Comparison of ENCODE assay signal across 9 cellular contexts in the genomic region with DNA sequence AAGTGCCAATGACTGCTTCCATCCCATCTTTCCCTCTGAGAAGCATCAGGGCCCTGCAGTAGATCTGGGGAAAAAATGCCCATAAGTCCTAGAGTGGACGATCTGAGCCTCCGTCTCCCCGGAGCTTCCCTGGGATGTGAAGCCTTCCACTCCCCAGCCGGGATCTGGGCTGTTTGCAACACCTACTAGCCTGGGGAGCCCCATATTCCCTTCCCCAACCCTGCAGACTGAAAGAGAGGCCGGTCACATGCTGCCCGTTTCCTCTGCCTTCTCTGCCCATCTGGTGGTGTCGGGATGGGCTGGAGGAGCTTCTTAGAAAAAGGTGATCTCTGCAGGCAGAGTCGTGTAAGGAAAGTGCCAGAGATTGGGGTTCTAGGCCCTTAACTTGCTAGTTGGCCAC. TPM values are rescaled to one million over a fixed set of nuclear protein-coding genes. Genes with fewer than 3 reads are reported as not detected.
DNase-seq lines count a peak whose midpoint lies in the region; ATAC-seq and TF ChIP-seq lines count a peak whose summit lies in the region.
"Had no signal": no experiment of that assay in that cellular context is flagged by ENCODE, and none has a peak within 500 bp of the region (broad histone marks: within the 10 kb centered on the region; RNA-seq: fewer than 3 reads in every experiment).

No MANE protein-coding gene starts in this region.

- in situ Hi-C loops in IMR-90 (cut with MboI; ENCODE audit: low sequenced_read_pairs) = no loop called here

- no peaks in the 10 kb centered on the region for H3K27me3 ChIP-seq in CD4-positive, alpha-beta T cell (ENCODE audit: control insufficient read depth, insufficient read depth, low read length)
- no peaks in the 10 kb centered on the region for H3K27me3 ChIP-seq in IMR-90 (ENCODE audit: control insufficient read depth, insufficient read depth, low read length)
- no peaks in the 10 kb centered on the region for H3K27me3 ChIP-seq in neural cell (ENCODE audit: insufficient read depth, low read depth, low read length)

- intact Hi-C loops in CD4-positive, alpha-beta T cell (cut with DNase I, micrococcal nuclease) = loop anchor here (2.0 to 10.0 kb wide), 5 partner anchors 18 to 145 kb away; a partner anchor contains a TSS
- intact Hi-C loops in IMR-90 (cut with micrococcal nuclease) = loop anchor here (2.0 kb wide), 1 partner anchor 40 kb away; a partner anchor contains a TSS

- no peak overlapping the region; the same call in 1 of the 2 replicates for H2BK120ac ChIP-seq in IMR-90 (ENCODE audit: low read depth, low read length)

- no peak overlapping the region for H3K56ac ChIP-seq in IMR-90 (ENCODE audit: extremely low read depth, insufficient read depth, low read length)

- no peaks in the 10 kb centered on the region for H3K79me2 ChIP-seq in neural cell (replicated peaks; ENCODE audit: insufficient read depth, low read length)

- DNase-seq in CD4-positive, alpha-beta T cell = no peak
- DNase-seq in IMR-90 (no peak), coronary artery (ENCODE audit: low spot score) (no peak), Kasumi-1 (lab: John Stamatoyannopoulos, UW) (no peak), NK-92 (lab: John Stamatoyannopoulos, UW; ENCODE audit: unreplicated experiment) (no peak), NCI-H345 treated with DMSO at 0.1 percent for 48 hours (lab: John Stamatoyannopoulos, UW; ENCODE audit: unreplicated experiment) (no peak)
- DNase-seq: cerebellar nuclear complex had no signal

- dilution Hi-C loops in IMR-90 (cut with HindIII; ENCODE audit: low sequenced_read_pairs, unreplicated experiment) = no loop called here

- H2BK15ac ChIP-seq in IMR-90 (ENCODE audit: low read depth, low read length) = no peak overlapping the region

- peak overlapping the region; percentile 42; the same call in 1 of the 2 replicates for H3K9ac ChIP-seq in IMR-90 (ENCODE audit: low read depth, low read length)
- H3K9ac ChIP-seq in neural cell (ENCODE audit: low read length) = peak overlapping the region; percentile 85

- peak overlapping the region; percentile 79 for H3K27ac Mint-ChIP-seq in CD4-positive, alpha-beta T cell

- no peaks in the 10 kb centered on the region for H3K9me3 ChIP-seq in CD4-positive, alpha-beta T cell (ENCODE audit: control insufficient read depth, low read length)
- H3K9me3 ChIP-seq in IMR-90 (ENCODE audit: control insufficient read depth, insufficient read depth, low read length) = no peaks in the 10 kb centered on the region
- no peaks in the 10 kb centered on the region for H3K9me3 ChIP-seq in neural cell (ENCODE audit: low read length)

- peak overlapping the region; percentile 72; the same call in 1 of the 2 replicates for H3K14ac ChIP-seq in IMR-90 (replicated peaks; ENCODE audit: low read depth, low read length)

- no peak overlapping the region for H2BK20ac ChIP-seq in IMR-90 (ENCODE audit: low read depth, low read length)

- no peak overlapping the region for H3K4ac ChIP-seq in IMR-90 (ENCODE audit: low read depth, low read length)

- no peaks in the 10 kb centered on the region for H3K9me3 Mint-ChIP-seq in CD4-positive, alpha-beta T cell

- 50% methylated on average over 3 of the region's 8 CpGs; no CpG with 5 or more reads in 1 of the 2 experiments for WGBS in IMR-90 (ENCODE audit: extremely low coverage in 2 of 2, insufficient read length in 1 of 2), 2 experiments

- 0 out of 2 replicates have a peak overlapping the region, but pooled peaks have one; percentile 35 for H4K91ac ChIP-seq in IMR-90 (ENCODE audit: insufficient read depth, low read depth, low read length)

- no peak for TF ChIP-seq POLR2A in IMR-90 (IDR thresholded peaks at IDR 0.05; ENCODE audit: low read depth, low read length)

- H3K4me1 ChIP-seq in IMR-90 (ENCODE audit: control insufficient read depth, insufficient read depth, low read length) = peaks cover 6% of the 10 kb centered on the region; the same call in 1 of the 2 replicates

- TF ChIP-seq CTCF in CD4-positive, alpha-beta T cell (IDR thresholded peaks at IDR 0.05) = no peak
- TF ChIP-seq CTCF in IMR-90 (conservative IDR thresholded peaks at IDR 0.05; ENCODE audit: low read depth, low read length) = no peak
- TF ChIP-seq CTCF in coronary artery (IDR thresholded peaks at IDR 0.05) = no peak
- TF ChIP-seq CTCF in neural cell (IDR thresholded peaks at IDR 0.05; ENCODE audit: poor library complexity, severe bottlenecking) = no peak

- H3K4me3 ChIP-seq in IMR-90 (ENCODE audit: insufficient read depth, low read depth, low read length) = no peak overlapping the region; the same call in 1 of the 2 replicates
- peak overlapping the region; percentile 97 for H3K4me3 ChIP-seq in coronary artery
- H3K4me3 ChIP-seq in neural cell (ENCODE audit: low read length) = peak overlapping the region; percentile 93

- peaks cover 12% of the 10 kb centered on the region; the same call in 1 of the 2 replicates for H3K9me1 ChIP-seq in IMR-90 (ENCODE audit: insufficient read depth, low read length)

- H2BK5ac ChIP-seq in IMR-90 (ENCODE audit: low read depth, low read length, poor library complexity, severe bottlenecking) = no peak overlapping the region

- no peak for ATAC-seq in CD4-positive, alpha-beta T cell (ENCODE audit: poor library complexity)
- ATAC-seq in IMR-90 (ENCODE audit: low read depth) (no peak), HG03565 (IDR thresholded peaks at IDR 0.05; ENCODE audit: unreplicated experiment) (no peak)

- H3F3A ChIP-seq in neural cell (ENCODE audit: insufficient read depth, low read length, poor library complexity, severe bottlenecking) = no peaks in the 10 kb centered on the region

- H2AK9ac ChIP-seq in IMR-90 (replicated peaks; ENCODE audit: low read depth, low read length, poor library complexity) = peak overlapping the region; percentile 85

- H3K4me2 ChIP-seq in IMR-90 (ENCODE audit: low read depth, low read length) = peak overlapping the region; percentile 49
- peak overlapping the region; percentile 62 for H3K4me2 ChIP-seq in neural cell (ENCODE audit: low read length)

- no peak overlapping the region for H4K8ac ChIP-seq in IMR-90 (ENCODE audit: low read depth in 2 of 2, low read length in 2 of 2)

- CTCF ChIA-PET in CD4-positive, alpha-beta T cell (lab: Charles Lee) = interaction anchor here (0.8 to 1.6 kb wide), 2 partner anchors 17 to 41 kb away, joined by 4 read pairs; a partner anchor contains a TSS
- CTCF ChIA-PET in IMR-90 (lab: Yijun Ruan, JAX) = interaction anchor here (0.6 kb wide), 1 partner anchor 53 kb away, joined by 3 read pairs; no protein-coding TSS in a partner anchor

- H3K27me3 Mint-ChIP-seq in CD4-positive, alpha-beta T cell = no peaks in the 10 kb centered on the region

- peaks cover 21 to 29% of the 10 kb centered on the region in 2 experiments for H3K79me1 ChIP-seq in IMR-90 (ENCODE audit: low read depth in 1 of 2, low read length in 2 of 2)

- H3K23ac ChIP-seq in IMR-90 (ENCODE audit: low read depth, low read length) = no peak overlapping the region

- no peak overlapping the region for H3K18ac ChIP-seq in IMR-90 (ENCODE audit: low read depth, low read length)

- POLR2A ChIA-PET in CD4-positive, alpha-beta T cell (lab: Charles Lee) = interaction anchor here (1.0 to 2.7 kb wide), 7 partner anchors 9 to 54 kb away, joined by 3 to 13 read pairs (median 6); a partner anchor contains a TSS
- POLR2A ChIA-PET in IMR-90 (lab: Charles Lee; ENCODE audit: unreplicated experiment) = interaction anchor here (0.6 kb wide), 1 partner anchor 546 kb away, joined by 3 read pairs; no protein-coding TSS in a partner anchor

- TF ChIP-seq RAD21 in IMR-90 (IDR thresholded peaks at IDR 0.05; ENCODE audit: low read length) = no peak
- no peak for TF ChIP-seq RAD21 in neural cell (conservative IDR thresholded peaks at IDR 0.05)

- peak overlapping the region; percentile 92 for H2AFZ ChIP-seq in IMR-90 (replicated peaks; ENCODE audit: low read length, poor library complexity)
- no peak overlapping the region for H2AFZ ChIP-seq in neural cell (ENCODE audit: low read depth, low read length)

- peak overlapping the region; percentile 84 for H3K4me3 Mint-ChIP-seq in CD4-positive, alpha-beta T cell

- TF ChIP-seq EP300 in neural cell (conservative IDR thresholded peaks at IDR 0.05; ENCODE audit: poor library complexity, severe bottlenecking) = no peak

- H3K36me3 ChIP-seq in IMR-90 (ENCODE audit: control insufficient read depth, insufficient read depth, low read length) (peaks cover 4% of the 10 kb centered on the region; the same call in 1 of the 2 replicates), neural cell (ENCODE audit: insufficient read depth, low read length) (no peaks in the 10 kb centered on the region)

- H2AK5ac ChIP-seq in IMR-90 (ENCODE audit: low read depth, low read length) = peak overlapping the region; percentile 26; the same call in 1 of the 2 replicates

- H3K9me2 ChIP-seq in neural cell (ENCODE audit: insufficient read depth, low read length) = no peaks in the 10 kb centered on the region

- no peak overlapping the region for H4K5ac ChIP-seq in IMR-90 (ENCODE audit: low read depth, low read length)

- H4K20me1 ChIP-seq in IMR-90 (ENCODE audit: insufficient read depth, low read length) (no peaks in the 10 kb centered on the region), neural cell (ENCODE audit: insufficient read depth) (no peaks in the 10 kb centered on the region)

- H3K27ac ChIP-seq in CD4-positive, alpha-beta T cell (ENCODE audit: low read depth, low read length) = no peak overlapping the region
- H3K27ac ChIP-seq in IMR-90 (ENCODE audit: insufficient read depth, low read length) (no peak overlapping the region), coronary artery (peak overlapping the region; percentile 17 to 71), neural cell (ENCODE audit: low read length) (peak overlapping the region; percentile 59)

- no TSS peak for BruUV-seq in IMR-90 (replicated peaks; lab: Mats Ljungman, UMichigan)

- H3K4me1 Mint-ChIP-seq in CD4-positive, alpha-beta T cell (ENCODE audit: low read depth) = peaks cover 84% of the 10 kb centered on the region

- H3K36me3 Mint-ChIP-seq in CD4-positive, alpha-beta T cell (ENCODE audit: low read depth) = peaks cover 5% of the 10 kb centered on the region

TF ChIP-seq in IMR-90, 13 proteins besides CTCF, POLR2A, EP300 and RAD21:
- no peak for TF ChIP-seq RFX5 (IDR thresholded peaks at IDR 0.05; ENCODE audit: low read depth, low read length)

TF ChIP-seq in neural cell, 6 proteins besides CTCF, POLR2A, EP300 and RAD21 (continues in another document):
- no peak for TF ChIP-seq TAF1 (IDR thresholded peaks at IDR 0.05; ENCODE audit: low read depth)

RNA-seq across cellular contexts. Expression of a gene that starts 1.1 kb away (rescaled TPM):
- total RNA-seq in CD4-positive, alpha-beta T cell = 10 to 100 TPM; 12.8 to 13.0 TPM
- total RNA-seq in IMR-90 (2012; rRNA removed) = 4.5 and 4.7 TPM in 2 replicates
- polyA plus RNA-seq in IMR-90 (2012; rRNA removed) = 3.1 and 3.2 TPM in 2 replicates
- 1.5 and 3.4 TPM in 2 replicates for polyA plus RNA-seq in IMR-90 (2012; cell fraction: cytosol; rRNA removed)
- polyA plus RNA-seq in IMR-90 (2012; cell fraction: nucleus; rRNA removed; ENCODE audit: low replicate concordance) = 6.1 and 14.6 TPM in 2 replicates
- polyA plus RNA-seq in neural cell = 25.6 and 29.4 TPM in 2 replicates
- 44.5 and 47.7 TPM in 2 replicates for polyA minus RNA-seq in neural cell

RNA-seq across cellular contexts. Expression of a gene that starts 41.3 kb away (rescaled TPM):
- total RNA-seq in CD4-positive, alpha-beta T cell = under 1 TPM in 1 of 2 experiments, not detected in 1; 0.58 TPM
- total RNA-seq in IMR-90 (2012; rRNA removed) = under 0.01 TPM in 1 of 2 replicates, not detected in the other
- polyA plus RNA-seq in IMR-90 (2012; rRNA removed) = not detected in 2 replicates
- polyA plus RNA-seq in IMR-90 (2012; cell fraction: cytosol; rRNA removed) = not detected in 2 replicates
- polyA plus RNA-seq in IMR-90 (2012; cell fraction: nucleus; rRNA removed; ENCODE audit: low replicate concordance) = 0.03 TPM in 1 of 2 replicates, not detected in the other
- polyA plus RNA-seq in neural cell = not detected in 2 replicates
- not detected in 2 replicates for polyA minus RNA-seq in neural cell

Comparison
In these comparisons a context has a peak if more than half of its experiments do, and no peak if none do; other contexts are left out.
1. H3K27ac ChIP-seq: peak in coronary artery (2 of 2) and neural cell (single experiment); none in CD4-positive, alpha-beta T cell (single experiment) and IMR-90 (single experiment).